ENCODE assay signal across 1 cellular context in genomic region chr11:65354265-65355012, GRCh38.
TF ChIP-seq lines count a peak whose summit lies in the region.

A gene with protein sequence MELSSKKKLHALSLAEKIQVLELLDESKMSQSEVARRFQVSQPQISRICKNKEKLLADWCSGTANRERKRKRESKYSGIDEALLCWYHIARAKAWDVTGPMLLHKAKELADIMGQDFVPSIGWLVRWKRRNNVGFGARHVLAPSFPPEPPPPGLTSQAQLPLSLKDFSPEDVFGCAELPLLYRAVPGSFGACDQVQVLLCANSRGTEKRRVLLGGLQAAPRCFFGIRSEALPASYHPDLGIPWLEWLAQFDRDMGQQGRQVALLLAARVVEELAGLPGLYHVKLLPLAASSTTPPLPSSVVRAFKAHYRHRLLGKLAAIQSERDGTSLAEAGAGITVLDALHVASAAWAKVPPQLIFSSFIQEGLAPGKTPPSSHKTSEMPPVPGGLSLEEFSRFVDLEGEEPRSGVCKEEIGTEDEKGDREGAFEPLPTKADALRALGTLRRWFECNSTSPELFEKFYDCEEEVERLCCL (plus strand): TSS chr11:65354751. CDS start chr11:65355809, 1,058 bp downstream.

TF ChIP-seq in HepG2, 621 proteins besides CTCF, POLR2A, EP300 and RAD21 (continued from another document and continues in another):
- TF ChIP-seq, protein P1, sequence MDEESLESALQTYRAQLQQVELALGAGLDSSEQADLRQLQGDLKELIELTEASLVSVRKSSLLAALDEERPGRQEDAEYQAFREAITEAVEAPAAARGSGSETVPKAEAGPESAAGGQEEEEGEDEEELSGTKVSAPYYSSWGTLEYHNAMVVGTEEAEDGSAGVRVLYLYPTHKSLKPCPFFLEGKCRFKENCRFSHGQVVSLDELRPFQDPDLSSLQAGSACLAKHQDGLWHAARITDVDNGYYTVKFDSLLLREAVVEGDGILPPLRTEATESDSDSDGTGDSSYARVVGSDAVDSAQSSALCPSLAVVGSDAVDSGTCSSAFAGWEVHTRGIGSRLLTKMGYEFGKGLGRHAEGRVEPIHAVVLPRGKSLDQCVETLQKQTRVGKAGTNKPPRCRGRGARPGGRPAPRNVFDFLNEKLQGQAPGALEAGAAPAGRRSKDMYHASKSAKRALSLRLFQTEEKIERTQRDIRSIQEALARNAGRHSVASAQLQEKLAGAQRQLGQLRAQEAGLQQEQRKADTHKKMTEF (CRISPR knock-in tag; IDR thresholded peaks at IDR 0.05): no peak
- TF ChIP-seq CBFB (CRISPR knock-in tag; IDR thresholded peaks at IDR 0.05): no peak
- TF ChIP-seq PTBP1 (IDR thresholded peaks at IDR 0.05; ENCODE audit: low read depth, low read length, poor library complexity, severe bottlenecking): no peak
- TF ChIP-seq KLF9 (CRISPR knock-in tag; IDR thresholded peaks at IDR 0.05; ENCODE audit: low read depth): no peak
- TF ChIP-seq ZNF672 (CRISPR knock-in tag; IDR thresholded peaks at IDR 0.05): no peak
- no peak for TF ChIP-seq PHF20 (CRISPR knock-in tag; IDR thresholded peaks at IDR 0.05)
- no peak for TF ChIP-seq ZNF263 (CRISPR knock-in tag; IDR thresholded peaks at IDR 0.05)
- no peak for TF ChIP-seq PRDM4 (CRISPR knock-in tag; IDR thresholded peaks at IDR 0.05; ENCODE audit: borderline replicate concordance)
- TF ChIP-seq HOXA3 (CRISPR knock-in tag; IDR thresholded peaks at IDR 0.05): peak; percentile 36; the same call in 1 of the 2 replicates
- TF ChIP-seq ZNF234 (CRISPR knock-in tag; conservative IDR thresholded peaks at IDR 0.05): no peak
- TF ChIP-seq, protein P2, sequence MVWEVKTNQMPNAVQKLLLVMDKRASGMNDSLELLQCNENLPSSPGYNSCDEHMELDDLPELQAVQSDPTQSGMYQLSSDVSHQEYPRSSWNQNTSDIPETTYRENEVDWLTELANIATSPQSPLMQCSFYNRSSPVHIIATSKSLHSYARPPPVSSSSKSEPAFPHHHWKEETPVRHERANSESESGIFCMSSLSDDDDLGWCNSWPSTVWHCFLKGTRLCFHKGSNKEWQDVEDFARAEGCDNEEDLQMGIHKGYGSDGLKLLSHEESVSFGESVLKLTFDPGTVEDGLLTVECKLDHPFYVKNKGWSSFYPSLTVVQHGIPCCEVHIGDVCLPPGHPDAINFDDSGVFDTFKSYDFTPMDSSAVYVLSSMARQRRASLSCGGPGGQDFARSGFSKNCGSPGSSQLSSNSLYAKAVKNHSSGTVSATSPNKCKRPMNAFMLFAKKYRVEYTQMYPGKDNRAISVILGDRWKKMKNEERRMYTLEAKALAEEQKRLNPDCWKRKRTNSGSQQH (CRISPR knock-in tag; IDR thresholded peaks at IDR 0.05; ENCODE audit: low read depth): no peak
- TF ChIP-seq ZSCAN5A (CRISPR knock-in tag; IDR thresholded peaks at IDR 0.05; ENCODE audit: borderline replicate concordance): no peak
- no peak for TF ChIP-seq TRIM24 (CRISPR knock-in tag; IDR thresholded peaks at IDR 0.05)
- no peak for TF ChIP-seq ZNF781 (CRISPR knock-in tag; IDR thresholded peaks at IDR 0.05; ENCODE audit: borderline replicate concordance, not compliant biosample characterization)
- TF ChIP-seq, protein P3, sequence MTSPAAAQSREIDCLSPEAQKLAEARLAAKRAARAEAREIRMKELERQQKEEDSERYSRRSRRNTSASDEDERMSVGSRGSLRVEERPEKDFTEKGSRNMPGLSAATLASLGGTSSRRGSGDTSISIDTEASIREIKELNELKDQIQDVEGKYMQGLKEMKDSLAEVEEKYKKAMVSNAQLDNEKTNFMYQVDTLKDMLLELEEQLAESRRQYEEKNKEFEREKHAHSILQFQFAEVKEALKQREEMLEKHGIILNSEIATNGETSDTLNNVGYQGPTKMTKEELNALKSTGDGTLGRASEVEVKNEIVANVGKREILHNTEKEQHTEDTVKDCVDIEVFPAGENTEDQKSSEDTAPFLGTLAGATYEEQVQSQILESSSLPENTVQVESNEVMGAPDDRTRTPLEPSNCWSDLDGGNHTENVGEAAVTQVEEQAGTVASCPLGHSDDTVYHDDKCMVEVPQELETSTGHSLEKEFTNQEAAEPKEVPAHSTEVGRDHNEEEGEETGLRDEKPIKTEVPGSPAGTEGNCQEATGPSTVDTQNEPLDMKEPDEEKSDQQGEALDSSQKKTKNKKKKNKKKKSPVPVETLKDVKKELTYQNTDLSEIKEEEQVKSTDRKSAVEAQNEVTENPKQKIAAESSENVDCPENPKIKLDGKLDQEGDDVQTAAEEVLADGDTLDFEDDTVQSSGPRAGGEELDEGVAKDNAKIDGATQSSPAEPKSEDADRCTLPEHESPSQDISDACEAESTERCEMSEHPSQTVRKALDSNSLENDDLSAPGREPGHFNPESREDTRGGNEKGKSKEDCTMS (CRISPR knock-in tag; conservative IDR thresholded peaks at IDR 0.05): no peak
- no peak for TF ChIP-seq CBX5 (CRISPR knock-in tag; IDR thresholded peaks at IDR 0.05; ENCODE audit: borderline replicate concordance)
- TF ChIP-seq SIN3A (IDR thresholded peaks at IDR 0.05; ENCODE audit: borderline replicate concordance, low read depth, low read length): no peak
- no peak for TF ChIP-seq MZF1 (CRISPR knock-in tag; IDR thresholded peaks at IDR 0.05; ENCODE audit: borderline replicate concordance)
- no peak for TF ChIP-seq ZNF362 (CRISPR knock-in tag; IDR thresholded peaks at IDR 0.05; ENCODE audit: borderline replicate concordance)
- TF ChIP-seq TAF1 (CRISPR knock-in tag; IDR thresholded peaks at IDR 0.05): 0 out of 2 replicates have a peak, but pooled peaks have one; percentile 28
- no peak for TF ChIP-seq ZNF678 (CRISPR knock-in tag; IDR thresholded peaks at IDR 0.05)
- TF ChIP-seq ZIK1 (CRISPR knock-in tag; IDR thresholded peaks at IDR 0.05; ENCODE audit: borderline replicate concordance, low read depth): no peak; the same call in 1 of the 2 replicates
- no peak for TF ChIP-seq PAWR (CRISPR knock-in tag; IDR thresholded peaks at IDR 0.05; ENCODE audit: borderline replicate concordance)
- TF ChIP-seq ZNF3 (CRISPR knock-in tag; IDR thresholded peaks at IDR 0.05): no peak
- TF ChIP-seq ZNF562 (CRISPR knock-in tag; IDR thresholded peaks at IDR 0.05; ENCODE audit: borderline replicate concordance): no peak
- no peak; the same call in 1 of the 2 replicates for TF ChIP-seq NR2F2 (IDR thresholded peaks at IDR 0.05; ENCODE audit: borderline replicate concordance, low read depth)
- no peak; the same call in 1 of the 2 replicates for TF ChIP-seq ZFP82 (CRISPR knock-in tag; IDR thresholded peaks at IDR 0.05; ENCODE audit: borderline replicate concordance)
- no peak for TF ChIP-seq CENPBD1 (CRISPR knock-in tag; IDR thresholded peaks at IDR 0.05; ENCODE audit: borderline replicate concordance, low read depth)
- TF ChIP-seq, protein P4, sequence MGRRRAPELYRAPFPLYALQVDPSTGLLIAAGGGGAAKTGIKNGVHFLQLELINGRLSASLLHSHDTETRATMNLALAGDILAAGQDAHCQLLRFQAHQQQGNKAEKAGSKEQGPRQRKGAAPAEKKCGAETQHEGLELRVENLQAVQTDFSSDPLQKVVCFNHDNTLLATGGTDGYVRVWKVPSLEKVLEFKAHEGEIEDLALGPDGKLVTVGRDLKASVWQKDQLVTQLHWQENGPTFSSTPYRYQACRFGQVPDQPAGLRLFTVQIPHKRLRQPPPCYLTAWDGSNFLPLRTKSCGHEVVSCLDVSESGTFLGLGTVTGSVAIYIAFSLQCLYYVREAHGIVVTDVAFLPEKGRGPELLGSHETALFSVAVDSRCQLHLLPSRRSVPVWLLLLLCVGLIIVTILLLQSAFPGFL (CRISPR knock-in tag; IDR thresholded peaks at IDR 0.05): no peak
- TF ChIP-seq HDAC1 (CRISPR knock-in tag; IDR thresholded peaks at IDR 0.05): no peak
- no peak for TF ChIP-seq SP140L (CRISPR knock-in tag; IDR thresholded peaks at IDR 0.05; ENCODE audit: borderline replicate concordance)
- no peak for TF ChIP-seq ZBTB38 (CRISPR knock-in tag; IDR thresholded peaks at IDR 0.05)
- TF ChIP-seq KMT2B (CRISPR knock-in tag; IDR thresholded peaks at IDR 0.05): no peak
- TF ChIP-seq RBFOX2 (IDR thresholded peaks at IDR 0.05; ENCODE audit: low read depth, low read length): peak; percentile 80
- peak; percentile 14; the same call in 1 of the 2 replicates for TF ChIP-seq GATAD2A (CRISPR knock-in tag; IDR thresholded peaks at IDR 0.05)
- TF ChIP-seq ZNF614 (CRISPR knock-in tag; IDR thresholded peaks at IDR 0.05; ENCODE audit: borderline replicate concordance): no peak
- 0 out of 2 replicates have a peak, but pooled peaks have one; percentile 58 for TF ChIP-seq ZNF34 (CRISPR knock-in tag; IDR thresholded peaks at IDR 0.05; ENCODE audit: borderline replicate concordance)
- peak; percentile 48; the same call in 1 of the 2 replicates for TF ChIP-seq GABPB1 (CRISPR knock-in tag; IDR thresholded peaks at IDR 0.05)
- TF ChIP-seq GMEB2 (CRISPR knock-in tag; IDR thresholded peaks at IDR 0.05; ENCODE audit: low read depth): no peak
- no peak for TF ChIP-seq FIP1L1 (IDR thresholded peaks at IDR 0.05; ENCODE audit: borderline replicate concordance, insufficient read depth, low read depth, low read length)
- TF ChIP-seq, protein P5, sequence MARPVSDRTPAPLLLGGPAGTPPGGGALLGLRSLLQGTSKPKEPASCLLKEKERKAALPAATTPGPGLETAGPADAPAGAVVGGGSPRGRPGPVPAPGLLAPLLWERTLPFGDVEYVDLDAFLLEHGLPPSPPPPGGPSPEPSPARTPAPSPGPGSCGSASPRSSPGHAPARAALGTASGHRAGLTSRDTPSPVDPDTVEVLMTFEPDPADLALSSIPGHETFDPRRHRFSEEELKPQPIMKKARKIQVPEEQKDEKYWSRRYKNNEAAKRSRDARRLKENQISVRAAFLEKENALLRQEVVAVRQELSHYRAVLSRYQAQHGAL (CRISPR knock-in tag; IDR thresholded peaks at IDR 0.05; ENCODE audit: not compliant biosample characterization): no peak
- peak; percentile 38 for TF ChIP-seq ZNF724P (CRISPR knock-in tag; IDR thresholded peaks at IDR 0.05; ENCODE audit: borderline replicate concordance)
- no peak for TF ChIP-seq ZNF580 (CRISPR knock-in tag; IDR thresholded peaks at IDR 0.05; ENCODE audit: borderline replicate concordance, low read depth)
- TF ChIP-seq, protein P6, sequence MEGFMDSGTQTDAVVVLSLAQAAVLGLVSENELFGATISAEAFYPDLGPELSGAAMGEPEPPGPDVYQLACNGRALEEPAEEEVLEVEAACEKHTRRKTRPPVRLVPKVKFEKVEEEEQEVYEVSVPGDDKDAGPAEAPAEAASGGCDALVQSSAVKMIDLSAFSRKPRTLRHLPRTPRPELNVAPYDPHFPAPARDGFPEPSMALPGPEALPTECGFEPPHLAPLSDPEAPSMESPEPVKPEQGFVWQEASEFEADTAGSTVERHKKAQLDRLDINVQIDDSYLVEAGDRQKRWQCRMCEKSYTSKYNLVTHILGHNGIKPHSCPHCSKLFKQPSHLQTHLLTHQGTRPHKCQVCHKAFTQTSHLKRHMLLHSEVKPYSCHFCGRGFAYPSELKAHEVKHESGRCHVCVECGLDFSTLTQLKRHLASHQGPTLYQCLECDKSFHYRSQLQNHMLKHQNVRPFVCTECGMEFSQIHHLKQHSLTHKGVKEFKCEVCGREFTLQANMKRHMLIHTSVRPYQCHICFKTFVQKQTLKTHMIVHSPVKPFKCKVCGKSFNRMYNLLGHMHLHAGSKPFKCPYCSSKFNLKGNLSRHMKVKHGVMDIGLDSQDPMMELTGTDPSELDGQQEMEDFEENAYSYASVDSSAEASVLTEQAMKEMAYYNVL (CRISPR knock-in tag; IDR thresholded peaks at IDR 0.05; ENCODE audit: borderline replicate concordance): no peak
